Comparison of ENCODE assay signal across 9 cellular contexts in genomic region chr6:42368156-42368555, GRCh38.
DNase-seq lines count a peak whose midpoint lies in the region; TF ChIP-seq lines count a peak whose summit lies in the region.
"Had no signal": no experiment of that assay in that cellular context is flagged by ENCODE, and none has a peak within 500 bp of the region (broad histone marks: within the 10 kb centered on the region; RNA-seq: fewer than 3 reads in every experiment).

No MANE protein-coding gene starts in this region.

- CTCF ChIA-PET in GM10248 (lab: Yijun Ruan, JAX), result interaction anchor here (1.8 to 3.6 kb wide), 4 partner anchors 10 to 179 kb away, joined by 5 to 16 read pairs (median 9); no protein-coding TSS in a partner anchor

- POLR2A ChIA-PET in GM10248 (lab: Yijun Ruan, JAX), result no interaction called here

- H4K20me1 ChIP-seq in Karpas-422 (ENCODE audit: insufficient read depth, low read depth, low read length), result no peaks in the 10 kb centered on the region

- H3K9me3 ChIP-seq in Karpas-422 (ENCODE audit: low read length), result no peaks in the 10 kb centered on the region
- no peaks in the 10 kb centered on the region for H3K9me3 ChIP-seq in spleen

- H3K27ac ChIP-seq in Karpas-422 (ENCODE audit: low read length) (peak overlapping the region; percentile 75), spleen (peak overlapping the region; percentile 66 to 97 (median 86))

- peaks cover 42% of the 10 kb centered on the region for H3K4me1 ChIP-seq in Karpas-422 (ENCODE audit: low read length)
- H3K4me1 ChIP-seq in spleen, result peaks cover 18 to 95% (median 67%) of the 10 kb centered on the region in 6 donors

- DNase-seq in GM10248 (ENCODE audit: extremely low spot score), result peak; percentile 68
- no peak for DNase-seq in Karpas-422
- peak; percentile 75 to 82 for DNase-seq in activated T-cell treated with anti-CD3 and anti-CD28 coated beads, Interleukin-2, amount 50 U/mL, for 48 hours
- no peak for DNase-seq in spleen
- DNase-seq in foreskin melanocyte, result no peak
- DNase-seq in DMS153 (lab: John Stamatoyannopoulos, UW), result no peak
- no peak for DNase-seq in cerebellar cortex (ENCODE audit: low spot score)
- no peak for DNase-seq in RPMI8226
- DNase-seq: NCI-H524 treated with DMSO at 0.1 percent for 48 hours had no signal

- H3K4me3 ChIP-seq in Karpas-422 (ENCODE audit: low read length) (peak overlapping the region; percentile 52), spleen (peak overlapping the region in 2 of 8 donors; percentile 4 to 55)

- H3K36me3 ChIP-seq in Karpas-422 (ENCODE audit: insufficient read depth, low read length), result peaks cover 10% of the 10 kb centered on the region
- H3K36me3 ChIP-seq in spleen, result no peaks in the 10 kb centered on the region

- 25 to 38% (median 28%) methylated on average over 6 of the region's 6 CpGs for WGBS in spleen, 5 donors

- H3K27me3 ChIP-seq in Karpas-422 (ENCODE audit: low read length) (no peaks in the 10 kb centered on the region), spleen (replicated peaks in 1 of 7) (no peaks in the 10 kb centered on the region)

- TF ChIP-seq POLR2A in spleen (IDR thresholded peaks at IDR 0.05), result no peak

- H3K4me2 ChIP-seq in Karpas-422 (ENCODE audit: low read depth, low read length, poor library complexity, severe bottlenecking), result peak overlapping the region; percentile 60

- TF ChIP-seq CTCF in GM10248 (IDR thresholded peaks at IDR 0.05; ENCODE audit: control extremely low read depth, extremely low read depth, low read depth, missing control alignments) (no peak), spleen (IDR thresholded peaks at IDR 0.05 in 8 of 11, conservative IDR thresholded peaks at IDR 0.05 in 3 of 11) (no peak)

- intact Hi-C loops in spleen (cut with DNase I; ENCODE audit: low total_unique reads), result no loop called here

- no peak overlapping the region for H2AFZ ChIP-seq in Karpas-422 (ENCODE audit: low read length)

- H3K79me2 ChIP-seq in Karpas-422 (ENCODE audit: low read length), result peaks cover 98% of the 10 kb centered on the region

- H3K9ac ChIP-seq in Karpas-422 (ENCODE audit: low read length), result peak overlapping the region; percentile 57

- no peaks in the 10 kb centered on the region for H3K9me2 ChIP-seq in Karpas-422 (replicated peaks; ENCODE audit: insufficient read depth, low read length)

Comparison
In these comparisons a context has a peak if more than half of its experiments do, and no peak if none do; other contexts are left out.
1. DNase-seq: peak in GM10248 (single experiment) and activated T-cell treated with anti-CD3 and anti-CD28 coated beads, Interleukin-2, amount 50 U/mL, for 48 hours (2 of 2); none in Karpas-422 (single experiment), spleen (single experiment), foreskin melanocyte (single experiment), DMS153 (single experiment), cerebellar cortex (single experiment) and RPMI8226 (single experiment).